24 cellular contexts compared by ENCODE assay signal in the genomic region with DNA sequence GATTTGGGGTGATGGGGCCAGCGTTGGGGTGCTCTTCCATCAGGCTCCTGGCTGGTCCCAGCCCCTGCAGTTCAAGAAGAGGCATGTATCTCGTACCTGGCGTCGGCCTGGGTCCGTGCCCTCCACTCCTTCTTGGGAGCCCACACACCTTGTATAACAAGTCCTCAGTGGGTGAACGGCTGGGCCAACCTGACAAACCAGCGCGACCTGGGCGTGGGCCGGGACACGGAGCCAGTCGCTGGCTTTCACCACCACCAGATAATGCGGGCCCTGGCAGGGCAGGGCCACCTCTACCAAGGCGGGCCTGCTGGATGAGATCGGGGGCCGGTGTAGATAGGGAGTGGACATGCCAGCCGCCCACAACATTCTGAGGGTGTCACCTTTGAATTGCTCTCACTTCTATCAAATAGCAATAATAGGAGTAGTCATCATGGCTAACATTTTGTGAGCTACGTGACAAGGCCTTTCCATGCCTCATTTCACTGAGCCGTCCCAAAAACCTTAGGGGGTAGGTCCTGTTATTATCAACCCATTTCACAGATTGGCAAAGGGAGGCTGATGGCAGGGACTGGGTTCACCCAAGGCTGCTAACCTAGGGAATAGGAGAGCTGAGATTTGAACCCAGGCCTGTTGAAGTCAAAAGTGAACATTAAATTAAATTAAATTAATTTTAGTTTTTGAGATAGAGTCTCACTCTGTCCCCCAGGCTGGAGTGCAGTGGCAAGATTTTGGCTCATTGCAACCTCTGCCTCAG. TPM values are rescaled to one million over a fixed set of nuclear protein-coding genes. Genes with fewer than 3 reads are reported as not detected.
A peak's percentile ranks its signal among the peaks of the same experiment; 100 is the strongest.
DNase-seq lines count a peak whose midpoint lies in the region; ATAC-seq, FAIRE-seq and TF ChIP-seq lines count a peak whose summit lies in the region.
"Had no signal": no experiment of that assay in that cellular context is flagged by ENCODE, and none has a peak within 500 bp of the region (broad histone marks: within the 10 kb centered on the region; RNA-seq: fewer than 3 reads in every experiment).

No MANE protein-coding gene starts in this region.

- TF ChIP-seq POLR2A in HepG2 (IDR thresholded peaks at IDR 0.05; ENCODE audit: insufficient read depth in 1 of 2, low read depth in 2 of 2, low read length in 2 of 2) = no peak
- TF ChIP-seq POLR2A in right lobe of liver (IDR thresholded peaks at IDR 0.05) = no peak

- H2AFZ ChIP-seq in HepG2 (ENCODE audit: low read length) = no peak overlapping the region
- H2AFZ ChIP-seq: GM23338 had no signal

- H3K9me3 Mint-ChIP-seq in WTC11 = peaks cover 17% of the 10 kb centered on the region

- TF ChIP-seq RAD21 in HepG2 (CRISPR knock-in tag; IDR thresholded peaks at IDR 0.05) = no peak

- in situ Hi-C loops in HepG2 (cut with HindIII; ENCODE audit: extremely low pct_ligation_motif_present, low pct_unique_long_range_greater_than_20kb) = no loop called here

- H3K36me3 Mint-ChIP-seq in WTC11 = peaks cover 6% of the 10 kb centered on the region

- no peak overlapping the region for H3K27ac Mint-ChIP-seq in WTC11
- H3K27ac Mint-ChIP-seq: CD14-positive monocyte; CD4-positive, alpha-beta memory T cell; GM23338; HFFc6 had no signal

- no peak overlapping the region for H3K4me2 ChIP-seq in HepG2 (ENCODE audit: low read depth, low read length)
- H3K4me2 ChIP-seq: A549, BLaER1, GM23338 had no signal

- TF ChIP-seq CTCF in HepG2 (CRISPR knock-in tag; IDR thresholded peaks at IDR 0.05) = no peak
- no peak for TF ChIP-seq CTCF in right lobe of liver (IDR thresholded peaks at IDR 0.05)
- TF ChIP-seq CTCF in WTC11 (IDR thresholded peaks at IDR 0.05) = no peak

- no peak overlapping the region for H3K27ac ChIP-seq in HepG2 (ENCODE audit: extremely low read length, insufficient read depth, low read length)
- no peak overlapping the region for H3K27ac ChIP-seq in right lobe of liver
- H3K27ac ChIP-seq in skin epidermis = peak overlapping the region in 15 of 21 experiments; percentile 29 to 79 (median 65)
- H3K27ac ChIP-seq: 22Rv1, A549, BLaER1 had no signal

- H3K36me3 ChIP-seq in HepG2 (replicated peaks in 1 of 2; ENCODE audit: control insufficient read depth in 1 of 2, insufficient read depth in 2 of 2, low read length in 2 of 2) = no peaks in the 10 kb centered on the region
- H3K36me3 ChIP-seq in right lobe of liver = no peaks in the 10 kb centered on the region
- H3K36me3 ChIP-seq: BLaER1 had no signal

- 53% methylated on average over 19 of the region's 19 CpGs for WGBS in HepG2 (ENCODE audit: low lambda C conversion rate)
- 100% methylated on average over 1 of the region's 19 CpGs for whole genome bisulfite sequencing in right lobe of liver (ENCODE audit: insufficient coverage, low coverage, low lambda C conversion rate, missing lambda C conversion rate)

- no peak for FAIRE-seq in HepG2 (lab: Jason Lieb, UNC)
- FAIRE-seq: A549, GM12892, GM18507, H54, HTR-8/SVneo had no signal

- H3K4me3 ChIP-seq in HepG2 (replicated peaks in 1 of 3; ENCODE audit: insufficient read depth in 1 of 3, low read depth in 2 of 3, low read length in 3 of 3) (no peak overlapping the region), right lobe of liver (no peak overlapping the region), skin epidermis (no peak overlapping the region)
- H3K4me3 ChIP-seq: A549, BLaER1, GM23338 had no signal

- TF ChIP-seq EP300 in HepG2 (IDR thresholded peaks at IDR 0.05; ENCODE audit: low read depth in 2 of 2, low read length in 2 of 2) (no peak), HepG2 (CRISPR knock-in tag; IDR thresholded peaks at IDR 0.05; ENCODE audit: borderline replicate concordance) (no peak)

- DNase-seq in HepG2 (ENCODE audit: low spot score) (no peak), right lobe of liver (no peak), NCI-H2227 (lab: John Stamatoyannopoulos, UW; ENCODE audit: unreplicated experiment) (no peak), WTC11 (ENCODE audit: low spot score) (no peak)
- DNase-seq: CD4-positive, alpha-beta memory T cell; DMS153; DMS79; GDM1; HCEC 1CT; HFFc6 had no signal

- peaks cover 8% of the 10 kb centered on the region; the same call in 1 of the 2 replicates for H3K9me3 ChIP-seq in HepG2 (ENCODE audit: low read length)
- H3K9me3 ChIP-seq in right lobe of liver = no peaks in the 10 kb centered on the region

- POLR2A ChIA-PET in HepG2 (lab: Yijun Ruan, JAX) (no interaction called here), WTC11 (lab: Charles Lee) (no interaction called here)

- H3K4me3 Mint-ChIP-seq in WTC11 = no peak overlapping the region
- H3K4me3 Mint-ChIP-seq: CD14-positive monocyte; CD4-positive, alpha-beta memory T cell; GM23338; HFFc6 had no signal

- 0 out of 2 replicates have a peak, but pooled peaks cover 3% of the 10 kb centered on the region for H3K4me1 Mint-ChIP-seq in WTC11
- H3K4me1 Mint-ChIP-seq: GM23338 had no signal

- H3K27me3 ChIP-seq in HepG2 (ENCODE audit: control insufficient read depth in 1 of 2, insufficient read depth in 2 of 2, low read length in 2 of 2) = peaks cover 7 to 26% of the 10 kb centered on the region in 2 experiments; a peak in 4 of 5 replicates
- no peaks in the 10 kb centered on the region for H3K27me3 ChIP-seq in right lobe of liver

- H3K79me2 ChIP-seq in HepG2 (ENCODE audit: insufficient read depth, low read length) = no peaks in the 10 kb centered on the region

- BruUV-seq in HepG2 (replicated peaks; lab: Mats Ljungman, UMichigan) = no TSS peak

- H4K20me1 ChIP-seq in HepG2 (ENCODE audit: insufficient read depth, low read length) = no peaks in the 10 kb centered on the region
- H4K20me1 ChIP-seq: BLaER1 had no signal

- H3K27me3 Mint-ChIP-seq in WTC11 (ENCODE audit: low read depth) = peaks cover 39% of the 10 kb centered on the region

- ATAC-seq in HepG2 = no peak
- no peak for ATAC-seq in right lobe of liver
- peak; percentile 90 for ATAC-seq in esophagus mucosa
- no peak for ATAC-seq in SK-N-SH treated with all-trans-retinoic acid at 6 μM for 48 hours
- no peak for ATAC-seq in WTC11
- ATAC-seq: A549, GM23338 had no signal

- CTCF ChIA-PET in HepG2 (lab: Yijun Ruan, JAX; ENCODE audit: low intra/inter-chr PET ratio, low total read pairs) (no interaction called here), WTC11 (lab: Charles Lee) (no interaction called here)

- H3K4me1 ChIP-seq in HepG2 (ENCODE audit: insufficient read depth, low read length) (0 out of 2 replicates have a peak, but pooled peaks cover 6% of the 10 kb centered on the region), right lobe of liver (peaks cover 0 to 16% (median 2%) of the 10 kb centered on the region in 4 donors)
- H3K4me1 ChIP-seq: A549 had no signal

- intact Hi-C loops in HepG2 (cut with micrococcal nuclease; ENCODE audit: unreplicated experiment) = no loop called here
- intact Hi-C loops in right lobe of liver (cut with DNase I) = no loop called here

- H3K9ac ChIP-seq in HepG2 (ENCODE audit: insufficient read depth, low read depth, low read length) = no peak overlapping the region
- H3K9ac ChIP-seq: BLaER1 had no signal

RNA-seq across cellular contexts. Expression of a gene that starts 3.5 kb away (rescaled TPM):
- total RNA-seq in HepG2 (2016; rRNA removed; fragmentation: Illumina TruSeq; extraction: Trizol) (not detected in 2 replicates), right lobe of liver (1 to 10 TPM in 5 of 6 experiments, under 1 TPM in 1; 0.95 to 6.0 (median 4.5) TPM), esophagus mucosa (10.2 TPM), WTC11 (2021) (1.2 to 1.7 TPM (median 1.5 TPM) in 3 replicates)
- total RNA-seq in HepG2 (2016; cell fraction: cytosol; rRNA removed; fragmentation: Illumina TruSeq; extraction: Trizol; ENCODE audit: low read depth) = not detected in 2 replicates
- total RNA-seq in HepG2 (2016; cell fraction: insoluble cytoplasmic fraction; rRNA removed; fragmentation: Illumina TruSeq; extraction: Trizol) = not detected in 2 replicates
- total RNA-seq in HepG2 (2016; cell fraction: membrane; rRNA removed; fragmentation: Illumina TruSeq; extraction: Trizol) = not detected in 2 replicates
- total RNA-seq in HepG2 (2016; cell fraction: nucleus; rRNA removed; fragmentation: Illumina TruSeq; extraction: Trizol) = not detected in 2 replicates
- polyA plus RNA-seq in HepG2 (2011; rRNA removed) = 0.05 and 0.09 TPM in 2 replicates
- polyA plus RNA-seq in HepG2 (2011; cell fraction: cytosol; rRNA removed) = 0.04 TPM in 1 of 2 replicates, not detected in the other
- 0.06 and 0.07 TPM in 2 replicates for polyA plus RNA-seq in HepG2 (2011; cell fraction: nucleus; rRNA removed)
- polyA plus RNA-seq in HepG2 (2012) = 0.08 and 0.13 TPM in 2 replicates
- not detected in 2 replicates for polyA plus RNA-seq in HepG2 (2016; cell fraction: cytosol; fragmentation: Illumina TruSeq; extraction: Trizol; ENCODE audit: low read depth)
- not detected in 2 replicates for polyA plus RNA-seq in HepG2 (2016; cell fraction: insoluble cytoplasmic fraction; fragmentation: Illumina TruSeq; extraction: Trizol; ENCODE audit: low read depth)
- not detected in 2 replicates for polyA plus RNA-seq in HepG2 (2016; cell fraction: membrane; fragmentation: Illumina TruSeq; extraction: Trizol; ENCODE audit: low read depth)
- polyA plus RNA-seq in HepG2 (2016; cell fraction: nucleus; fragmentation: Illumina TruSeq; extraction: Trizol; ENCODE audit: insufficient read depth, low read depth) = not detected in 2 replicates
- polyA minus RNA-seq in HepG2 (2011; rRNA and poly(A)+ RNA removed; ENCODE audit: low replicate concordance) = not detected in 2 replicates
- not detected in 2 replicates for polyA minus RNA-seq in HepG2 (2011; cell fraction: cytosol; rRNA and poly(A)+ RNA removed)
- polyA minus RNA-seq in HepG2 (2011; cell fraction: nucleus; rRNA and poly(A)+ RNA removed) = not detected in 2 replicates
- total RNA-seq: HFFc6 had no signal
- polyA plus RNA-seq: AG04450 had no signal

RNA-seq across cellular contexts. Expression of a gene that starts 32.5 kb away (rescaled TPM):
- total RNA-seq in HepG2 (2016; rRNA removed; fragmentation: Illumina TruSeq; extraction: Trizol) = 0.49 and 1.0 TPM in 2 replicates
- 0.10 and 0.53 TPM in 2 replicates for total RNA-seq in HepG2 (2016; cell fraction: cytosol; rRNA removed; fragmentation: Illumina TruSeq; extraction: Trizol; ENCODE audit: low read depth)
- 0.46 and 1.3 TPM in 2 replicates for total RNA-seq in HepG2 (2016; cell fraction: insoluble cytoplasmic fraction; rRNA removed; fragmentation: Illumina TruSeq; extraction: Trizol)
- 0.17 and 0.49 TPM in 2 replicates for total RNA-seq in HepG2 (2016; cell fraction: membrane; rRNA removed; fragmentation: Illumina TruSeq; extraction: Trizol)
- 0.94 and 1.4 TPM in 2 replicates for total RNA-seq in HepG2 (2016; cell fraction: nucleus; rRNA removed; fragmentation: Illumina TruSeq; extraction: Trizol)
- polyA plus RNA-seq in HepG2 (2011; rRNA removed) = 0.04 and 0.35 TPM in 2 replicates
- 0.08 and 0.22 TPM in 2 replicates for polyA plus RNA-seq in HepG2 (2011; cell fraction: cytosol; rRNA removed)
- polyA plus RNA-seq in HepG2 (2011; cell fraction: nucleus; rRNA removed) = 0.27 and 0.69 TPM in 2 replicates
- 0.11 and 1.1 TPM in 2 replicates for polyA plus RNA-seq in HepG2 (2012)
- polyA plus RNA-seq in HepG2 (2016; cell fraction: cytosol; fragmentation: Illumina TruSeq; extraction: Trizol; ENCODE audit: low read depth) = 0.11 and 0.19 TPM in 2 replicates
- polyA plus RNA-seq in HepG2 (2016; cell fraction: insoluble cytoplasmic fraction; fragmentation: Illumina TruSeq; extraction: Trizol; ENCODE audit: low read depth) = 0.35 and 0.38 TPM in 2 replicates
- polyA plus RNA-seq in HepG2 (2016; cell fraction: membrane; fragmentation: Illumina TruSeq; extraction: Trizol; ENCODE audit: low read depth) = 0.22 and 0.28 TPM in 2 replicates
- polyA plus RNA-seq in HepG2 (2016; cell fraction: nucleus; fragmentation: Illumina TruSeq; extraction: Trizol; ENCODE audit: insufficient read depth, low read depth) = 0.79 and 2.3 TPM in 2 replicates
- polyA minus RNA-seq in HepG2 (2011; rRNA and poly(A)+ RNA removed; ENCODE audit: low replicate concordance) = 0.07 and 0.34 TPM in 2 replicates
- 0.20 TPM in 1 of 2 replicates, not detected in the other for polyA minus RNA-seq in HepG2 (2011; cell fraction: cytosol; rRNA and poly(A)+ RNA removed)
- 1.0 TPM in 1 of 2 replicates, not detected in the other for polyA minus RNA-seq in HepG2 (2011; cell fraction: nucleus; rRNA and poly(A)+ RNA removed)
- total RNA-seq in right lobe of liver = 100 to 1,000 TPM in 2 of 6 experiments, 10 to 100 TPM in 4; 45.1 to 135 (median 59.2) TPM
- not detected for total RNA-seq in esophagus mucosa
- total RNA-seq in WTC11 (2021) = not detected in 3 replicates
- total RNA-seq: GM23338, HFFc6 had no signal
- polyA plus RNA-seq: A549, AG04450, GM23338 had no signal

RNA-seq across cellular contexts. Expression of a gene that starts 47.5 kb away (rescaled TPM):
- not detected in 2 replicates for total RNA-seq in HepG2 (2016; rRNA removed; fragmentation: Illumina TruSeq; extraction: Trizol)
- not detected in 2 replicates for total RNA-seq in HepG2 (2016; cell fraction: cytosol; rRNA removed; fragmentation: Illumina TruSeq; extraction: Trizol; ENCODE audit: low read depth)
- total RNA-seq in HepG2 (2016; cell fraction: insoluble cytoplasmic fraction; rRNA removed; fragmentation: Illumina TruSeq; extraction: Trizol) = not detected in 2 replicates
- total RNA-seq in HepG2 (2016; cell fraction: membrane; rRNA removed; fragmentation: Illumina TruSeq; extraction: Trizol) = not detected in 2 replicates
- total RNA-seq in HepG2 (2016; cell fraction: nucleus; rRNA removed; fragmentation: Illumina TruSeq; extraction: Trizol) = not detected in 2 replicates
- not detected in 2 replicates for polyA plus RNA-seq in HepG2 (2011; rRNA removed)
- 0.01 TPM in 1 of 2 replicates, not detected in the other for polyA plus RNA-seq in HepG2 (2011; cell fraction: cytosol; rRNA removed)
- polyA plus RNA-seq in HepG2 (2011; cell fraction: nucleus; rRNA removed) = 0.09 TPM in 1 of 2 replicates, not detected in the other
- polyA plus RNA-seq in HepG2 (2012) = not detected in 2 replicates
- polyA plus RNA-seq in HepG2 (2016; cell fraction: cytosol; fragmentation: Illumina TruSeq; extraction: Trizol; ENCODE audit: low read depth) = not detected in 2 replicates
- polyA plus RNA-seq in HepG2 (2016; cell fraction: insoluble cytoplasmic fraction; fragmentation: Illumina TruSeq; extraction: Trizol; ENCODE audit: low read depth) = not detected in 2 replicates
- not detected in 2 replicates for polyA plus RNA-seq in HepG2 (2016; cell fraction: membrane; fragmentation: Illumina TruSeq; extraction: Trizol; ENCODE audit: low read depth)
- not detected in 2 replicates for polyA plus RNA-seq in HepG2 (2016; cell fraction: nucleus; fragmentation: Illumina TruSeq; extraction: Trizol; ENCODE audit: insufficient read depth, low read depth)
- polyA minus RNA-seq in HepG2 (2011; rRNA and poly(A)+ RNA removed; ENCODE audit: low replicate concordance) = not detected in 2 replicates
- polyA minus RNA-seq in HepG2 (2011; cell fraction: cytosol; rRNA and poly(A)+ RNA removed) = not detected in 2 replicates
- polyA minus RNA-seq in HepG2 (2011; cell fraction: nucleus; rRNA and poly(A)+ RNA removed) = not detected in 2 replicates
- 1 to 10 TPM in 4 of 6 experiments, under 1 TPM in 2; 0.75 to 1.9 (median 1.1) TPM for total RNA-seq in right lobe of liver
- 1.8 TPM for total RNA-seq in esophagus mucosa
- total RNA-seq in WTC11 (2021) = 1.2 to 2.3 TPM (median 1.6 TPM) in 3 replicates
- total RNA-seq: Daoy, HFFc6 had no signal
- polyA plus RNA-seq: A549 had no signal

Comparison
In these comparisons a context has a peak if more than half of its experiments do, and no peak if none do; other contexts are left out.
1. RNA of a gene that starts 32.5 kb away (total RNA-seq): 45.1 to 135 TPM in right lobe of liver; 0.10 to 1.4 TPM in HepG2, not detected in WTC11 and not detected in esophagus mucosa (single experiment); every median in the first group is over 10 times any median in the second.
2. H3K27ac ChIP-seq: peak in skin epidermis (15 of 21); none in HepG2 (single experiment) and right lobe of liver (0 of 3).